ENCODE assay signal across 19 cellular contexts in genomic region chr3:10438902-10439610, GRCh38.
"Had no signal": no experiment of that assay in that cellular context is flagged by ENCODE, and none has a peak within 500 bp of the region (broad histone marks: within the 10 kb centered on the region; RNA-seq: fewer than 3 reads in every experiment).

No MANE protein-coding gene starts in this region.

- H2AFZ ChIP-seq: parathyroid adenoma had no signal

- H3K9me3 Mint-ChIP-seq: activated naive CD4-positive, alpha-beta T cell treated with anti-CD3 and anti-CD28 coated beads, Interleukin-2, amount 50 U/mL, for 72 hours; activated T-cell treated with anti-CD3 and anti-CD28 coated beads, Interleukin-2, amount 50 U/mL, for 4 hours; stimulated activated naive CD8-positive, alpha-beta T cell treated with anti-CD3 and anti-CD28 coated beads, Interleukin-15, Interleukin-2, amounts not matched to agents 100 ng/mL and 50 ng/mL, for 24 hours had no signal

- H3K4me3 ChIP-seq: esophagus squamous epithelium, lung, skin epidermis, suprapubic skin had no signal

- H3K27ac ChIP-seq: esophagus squamous epithelium, parathyroid adenoma, suprapubic skin had no signal

- H3K27me3 ChIP-seq: esophagus squamous epithelium, suprapubic skin had no signal

- ATAC-seq: activated CD8-positive, alpha-beta memory T cell treated with anti-CD3 and anti-CD28 coated beads, Interleukin-2, amount 10 ng/mL, durations not matched to agents 7 days and 5 days; activated naive CD4-positive, alpha-beta T cell treated with anti-CD3 and anti-CD28 coated beads, Interleukin-2, amount 50 U/mL, for 72 hours had no signal

- H3K4me1 ChIP-seq: esophagus squamous epithelium, parathyroid adenoma, suprapubic skin had no signal

- H3K36me3 ChIP-seq: esophagus squamous epithelium, suprapubic skin had no signal

- FAIRE-seq: endothelial cell of umbilical vein had no signal

- H3K9ac ChIP-seq: parathyroid adenoma had no signal

- H3K4me3 Mint-ChIP-seq: activated CD8-positive, alpha-beta memory T cell treated with anti-CD3 and anti-CD28 coated beads, Interleukin-2, amount 10 ng/mL, durations not matched to agents 7 days and 5 days; activated T-cell treated with anti-CD3 and anti-CD28 coated beads, Interleukin-2, amount 50 U/mL, for 4 hours; stimulated activated naive CD8-positive, alpha-beta T cell treated with anti-CD3 and anti-CD28 coated beads, Interleukin-15, Interleukin-2, amounts not matched to agents 100 ng/mL and 50 ng/mL, for 24 hours had no signal

- H3K9me3 ChIP-seq: esophagus squamous epithelium, suprapubic skin had no signal

- H3K27me3 Mint-ChIP-seq: activated CD8-positive, alpha-beta memory T cell treated with anti-CD3 and anti-CD28 coated beads, Interleukin-2, amount 10 ng/mL, durations not matched to agents 7 days and 5 days; stimulated activated naive CD8-positive, alpha-beta T cell treated with anti-CD3 and anti-CD28 coated beads, Interleukin-15, Interleukin-2, amounts not matched to agents 100 ng/mL and 50 ng/mL, for 24 hours had no signal

- H3K36me3 Mint-ChIP-seq: activated CD8-positive, alpha-beta memory T cell treated with anti-CD3 and anti-CD28 coated beads, Interleukin-2, amount 10 ng/mL, durations not matched to agents 7 days and 5 days; activated naive CD4-positive, alpha-beta T cell treated with anti-CD3 and anti-CD28 coated beads, Interleukin-2, amount 50 U/mL, for 72 hours had no signal

- DNase-seq: activated CD4-positive, alpha-beta T cell treated with anti-CD3 and anti-CD28 coated beads for 1 hour; activated CD4-positive, alpha-beta T cell treated with anti-CD3 and anti-CD28 coated beads, Interleukin-2, amount 50 U/mL, for 48 hours; activated CD8-positive, alpha-beta memory T cell treated with anti-CD3 and anti-CD28 coated beads, Interleukin-2, amount 10 ng/mL, durations not matched to agents 7 days and 5 days; activated effector memory CD4-positive, alpha-beta T cell treated with Interleukin-2 at 50 U/mL for 16 hours; activated T-cell treated with anti-CD3 and anti-CD28 coated beads, Interleukin-2, amount 50 U/mL, for 4 hours; central memory CD4-positive, alpha-beta T cell; cortex of kidney; effector CD4-positive, alpha-beta T cell; esophagus squamous epithelium; midbrain; stimulated activated CD4-positive, alpha-beta T cell treated with anti-CD3 and anti-CD28 coated beads, Interleukin-4, amount 100 ng/mL, for 4 hours; trophoblast cell had no signal
